ENCODE assay signal across 9 cellular contexts in the genomic region with DNA sequence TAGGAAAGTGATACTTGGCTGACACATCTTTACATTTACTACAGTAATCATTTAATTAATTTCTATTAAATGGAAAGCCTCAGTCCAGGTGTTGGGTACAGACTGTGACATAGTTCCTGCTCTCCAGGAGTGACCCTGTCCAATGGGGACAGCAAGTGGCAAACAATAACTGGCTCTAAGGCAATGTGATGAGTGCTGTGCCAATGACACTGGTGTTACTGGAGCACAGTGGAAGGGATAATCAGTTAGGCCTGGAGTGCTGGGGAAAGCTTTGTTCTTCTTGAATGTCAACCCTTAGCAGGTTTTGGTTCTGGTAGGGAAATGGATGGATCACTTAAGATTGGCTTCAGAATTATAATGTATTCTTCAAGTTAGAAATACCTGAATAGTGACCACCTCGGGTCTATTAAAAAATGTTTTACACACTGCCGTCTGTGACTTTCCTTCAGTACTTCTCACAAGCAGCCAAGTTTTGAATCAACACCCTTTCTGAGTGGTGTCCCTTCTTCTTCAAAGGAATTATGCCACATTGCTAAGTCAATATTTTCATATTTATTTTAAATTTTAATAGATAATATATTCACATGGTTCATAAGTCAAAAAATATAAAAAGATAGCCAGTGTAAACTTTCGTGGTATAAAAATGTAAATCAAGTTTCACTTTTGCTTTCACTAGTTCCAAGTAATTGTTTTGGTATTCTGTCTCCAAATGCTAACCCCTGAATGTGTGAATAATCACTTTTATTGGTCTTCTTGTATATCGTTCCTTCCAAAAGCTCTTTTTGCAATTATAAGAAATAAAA. TPM values are rescaled to one million over a fixed set of nuclear protein-coding genes. Genes with fewer than 3 reads are reported as not detected.
DNase-seq lines count a peak whose midpoint lies in the region; ATAC-seq and TF ChIP-seq lines count a peak whose summit lies in the region.
"Had no signal": no experiment of that assay in that cellular context is flagged by ENCODE, and none has a peak within 500 bp of the region (broad histone marks: within the 10 kb centered on the region; RNA-seq: fewer than 3 reads in every experiment).

No MANE protein-coding gene starts in this region.

- no peak for TF ChIP-seq RAD21 in SK-N-SH (IDR thresholded peaks at IDR 0.05; ENCODE audit: low read length)

- no peak for TF ChIP-seq CTCF in OCI-LY7 (conservative IDR thresholded peaks at IDR 0.05; ENCODE audit: low read length)
- no peak for TF ChIP-seq CTCF in esophagus muscularis mucosa (IDR thresholded peaks at IDR 0.05)
- no peak for TF ChIP-seq CTCF in omental fat pad (IDR thresholded peaks at IDR 0.05)
- no peak for TF ChIP-seq CTCF in SK-N-SH (IDR thresholded peaks at IDR 0.05)

- H3K4me2 ChIP-seq in OCI-LY7 (ENCODE audit: low read length): peak overlapping the region; percentile 33
- no peak overlapping the region for H3K4me2 ChIP-seq in SK-N-SH

- H3K79me2 ChIP-seq in OCI-LY7 (ENCODE audit: insufficient read depth, low read depth, low read length) (peaks cover 7% of the 10 kb centered on the region; the same call in 1 of the 2 replicates), SK-N-SH (ENCODE audit: insufficient read depth) (peaks cover 17% of the 10 kb centered on the region)

- intact Hi-C loops in OCI-LY7 (cut with micrococcal nuclease; ENCODE audit: unreplicated experiment) (no loop called here), esophagus muscularis mucosa (cut with DNase I) (no loop called here)

- H3K27me3 ChIP-seq in esophagus muscularis mucosa: no peaks in the 10 kb centered on the region
- H3K27me3 ChIP-seq in SK-N-SH (ENCODE audit: insufficient read depth): no peaks in the 10 kb centered on the region

- H3K9me3 ChIP-seq in OCI-LY7 (ENCODE audit: low read length) (no peaks in the 10 kb centered on the region), esophagus muscularis mucosa (no peaks in the 10 kb centered on the region), SK-N-SH (no peaks in the 10 kb centered on the region)

- H3K9me2 ChIP-seq in OCI-LY7 (ENCODE audit: insufficient read depth, low read length) (no peaks in the 10 kb centered on the region), SK-N-SH (no peaks in the 10 kb centered on the region)

- TF ChIP-seq POLR2A in esophagus muscularis mucosa (IDR thresholded peaks at IDR 0.05; ENCODE audit: low read depth): no peak

- H3K9ac ChIP-seq in SK-N-SH: no peak overlapping the region

- H3K36me3 ChIP-seq in OCI-LY7 (ENCODE audit: insufficient read depth, low read length) (peaks cover 91% of the 10 kb centered on the region), esophagus muscularis mucosa (peaks cover 28 to 71% (median 55%) of the 10 kb centered on the region in 4 donors), SK-N-SH (replicated peaks in 1 of 2; ENCODE audit: control insufficient read depth in 1 of 2, insufficient read depth in 2 of 2, low read length in 1 of 2) (peaks cover 56 to 65% of the 10 kb centered on the region in 2 experiments)

- H3K4me3 ChIP-seq in OCI-LY7 (ENCODE audit: low read depth, low read length, poor library complexity, severe bottlenecking) (no peak overlapping the region), esophagus muscularis mucosa (peak overlapping the region; percentile 29 to 41 (median 32)), SK-N-SH (ENCODE audit: low read depth in 2 of 2, low read length in 1 of 2) (no peak overlapping the region)

- ATAC-seq in omental fat pad (ENCODE audit: low FRiP score) (peak; percentile 58), GM19397 (IDR thresholded peaks at IDR 0.05; ENCODE audit: unreplicated experiment) (no peak)

- POLR2A ChIA-PET in OCI-LY7 (lab: Charles Lee) (interaction anchor here (1.6 to 2.0 kb wide), 2 partner anchors 10 to 13 kb away, joined by 6 to 7 read pairs; partner anchors contain the start of gene CMTR1), SK-N-SH (lab: Yijun Ruan, JAX) (no interaction called here)

- H2AFZ ChIP-seq in OCI-LY7 (ENCODE audit: low read length): no peak overlapping the region
- no peak overlapping the region for H2AFZ ChIP-seq in SK-N-SH (ENCODE audit: low read depth)

- no peak for TF ChIP-seq EP300 in esophagus muscularis mucosa (IDR thresholded peaks at IDR 0.05)
- no peak for TF ChIP-seq EP300 in SK-N-SH (IDR thresholded peaks at IDR 0.05; ENCODE audit: borderline replicate concordance in 1 of 2, low read depth in 1 of 2, low read length in 1 of 2)

- peaks cover 3% of the 10 kb centered on the region for H3F3A ChIP-seq in SK-N-SH (replicated peaks; ENCODE audit: insufficient read depth)

- WGBS in esophagus muscularis mucosa: 17% methylated on average over 4 of the region's 4 CpGs
- WGBS in SK-N-SH (ENCODE audit: low lambda C conversion rate): 89% methylated on average over 4 of the region's 4 CpGs

- no peak overlapping the region for H3K27ac ChIP-seq in OCI-LY7 (ENCODE audit: low read depth, low read length, poor library complexity, severe bottlenecking)
- H3K27ac ChIP-seq in esophagus muscularis mucosa (replicated peaks in 1 of 4): peak overlapping the region; percentile 53 to 75 (median 61)
- peak overlapping the region in 1 of 2 experiments; percentile 28; a peak in 1 of 4 replicates for H3K27ac ChIP-seq in SK-N-SH (ENCODE audit: low read depth in 2 of 2, low read length in 1 of 2)

- H3K4me1 ChIP-seq in OCI-LY7 (ENCODE audit: insufficient read depth, low read length, poor library complexity, severe bottlenecking) (peaks cover 4% of the 10 kb centered on the region), esophagus muscularis mucosa (peaks cover 17 to 30% (median 25%) of the 10 kb centered on the region in 4 donors), SK-N-SH (ENCODE audit: control insufficient read depth in 1 of 2, insufficient read depth in 2 of 2, low read depth in 1 of 2, low read length in 1 of 2) (peaks cover 0 to 3% of the 10 kb centered on the region in 2 experiments; a peak in 2 of 4 replicates)

- BruUV-seq in OCI-LY7 (replicated peaks; lab: Mats Ljungman, UMichigan): no TSS peak

- CTCF ChIA-PET in OCI-LY7 (lab: Charles Lee; ENCODE audit: unreplicated experiment) (no interaction called here), SK-N-SH (lab: Yijun Ruan, JAX) (interaction anchor here (1.5 kb wide), 1 partner anchor 11 kb away, joined by 3 read pairs; no protein-coding TSS in a partner anchor)

- H4K20me1 ChIP-seq in OCI-LY7 (ENCODE audit: insufficient read depth, low read length) (no peaks in the 10 kb centered on the region), SK-N-SH (ENCODE audit: insufficient read depth) (no peaks in the 10 kb centered on the region; the same call in 1 of the 2 replicates)

- DNase-seq in CD1c-positive myeloid dendritic cell (ENCODE audit: extremely low spot score): peak; percentile 6
- DNase-seq in OCI-LY7 (ENCODE audit: low spot score): no peak
- DNase-seq in esophagus muscularis mucosa (ENCODE audit: extremely low spot score): no peak
- DNase-seq in omental fat pad (ENCODE audit: low spot score): no peak
- no peak for DNase-seq in DMS53 (lab: John Stamatoyannopoulos, UW)
- DNase-seq in SK-N-SH: no peak
- DNase-seq in NOMO-1 treated with dmso at 0.1 percent for 144 hours (lab: John Stamatoyannopoulos, UW; ENCODE audit: unreplicated experiment): no peak
- DNase-seq: KBM-7 had no signal

TF ChIP-seq in SK-N-SH, 30 proteins besides CTCF, POLR2A, EP300 and RAD21:
- TF ChIP-seq TAF1 (IDR thresholded peaks at IDR 0.05; ENCODE audit: borderline replicate concordance, low read depth, low read length): no peak
- no peak for TF ChIP-seq YY1 (IDR thresholded peaks at IDR 0.05; ENCODE audit: low read depth)
- TF ChIP-seq SIN3A (IDR thresholded peaks at IDR 0.05; ENCODE audit: borderline replicate concordance, low read depth, low read length): no peak
- no peak for TF ChIP-seq SMC3 (IDR thresholded peaks at IDR 0.05; ENCODE audit: low read depth, low read length)
- no peak for TF ChIP-seq RCOR1 (IDR thresholded peaks at IDR 0.05; ENCODE audit: low read length)
- no peak for TF ChIP-seq CHD2 (IDR thresholded peaks at IDR 0.05; ENCODE audit: low read length, partially characterized antibody)

RNA-seq across cellular contexts. Expression of gene CMTR1, which starts 9.6 kb away (rescaled TPM):
- total RNA-seq in OCI-LY7 (2014; rRNA removed; shearing (Covaris generic)): 32.3 and 36.0 TPM in 2 replicates
- total RNA-seq in OCI-LY7 (2022): 41.2 and 42.8 TPM in 2 replicates
- 10 to 100 TPM; 32.3 to 44.5 (median 35.9) TPM for total RNA-seq in esophagus muscularis mucosa
- total RNA-seq in omental fat pad: 10 to 100 TPM; 22.5 to 34.5 (median 28.5) TPM
- 19.8 and 25.0 TPM in 2 replicates for polyA plus RNA-seq in SK-N-SH (2012; rRNA removed)
- polyA plus RNA-seq in SK-N-SH (2012; cell fraction: cytosol; rRNA removed): 14.4 and 17.2 TPM in 2 replicates
- polyA plus RNA-seq in SK-N-SH (2012; cell fraction: nucleus; rRNA removed): 52.7 and 76.0 TPM in 2 replicates

RNA-seq across cellular contexts. Expression of gene CCDC167, which starts 57.1 kb away (rescaled TPM):
- total RNA-seq in OCI-LY7 (2014; rRNA removed; shearing (Covaris generic)): 138 and 153 TPM in 2 replicates
- total RNA-seq in OCI-LY7 (2022) (81.4 and 85.5 TPM in 2 replicates), esophagus muscularis mucosa (10 to 100 TPM; 11.1 to 19.1 (median 16.3) TPM), omental fat pad (10 to 100 TPM; 16.0 to 24.0 (median 20.0) TPM)
- 49.1 and 63.2 TPM in 2 replicates for polyA plus RNA-seq in SK-N-SH (2012; rRNA removed)
- polyA plus RNA-seq in SK-N-SH (2012; cell fraction: cytosol; rRNA removed): 50.1 and 62.9 TPM in 2 replicates
- polyA plus RNA-seq in SK-N-SH (2012; cell fraction: nucleus; rRNA removed): 17.7 and 37.0 TPM in 2 replicates

Comparison
In these comparisons a context has a peak if more than half of its experiments do, and no peak if none do; other contexts are left out.
1. H3K4me3 ChIP-seq: peak in esophagus muscularis mucosa (4 of 4); none in OCI-LY7 (single experiment) and SK-N-SH (0 of 2).